In the genomic region with DNA sequence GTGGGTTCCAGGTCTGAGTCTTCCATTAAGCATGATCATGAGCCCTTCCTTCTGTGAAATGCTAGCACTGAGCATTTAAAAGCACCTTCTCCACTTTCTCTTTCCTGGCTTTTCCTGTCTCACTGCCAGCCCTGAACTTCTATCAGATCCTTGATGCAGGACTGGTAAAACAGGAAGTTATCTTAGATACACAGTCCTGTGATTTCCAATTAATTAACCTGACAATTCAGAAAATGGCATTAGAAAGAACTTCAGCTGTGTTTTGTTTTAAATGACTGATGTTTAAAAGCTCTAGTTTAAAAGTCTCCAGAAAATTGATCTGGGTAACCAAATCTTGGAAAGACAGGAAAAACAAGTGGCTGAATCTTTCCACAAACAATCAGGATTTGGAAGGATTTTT, we compare ENCODE assay signal across 30 cellular contexts.
"Had no signal": no experiment of that assay in that cellular context is flagged by ENCODE, and none has a peak within 500 bp of the region (broad histone marks: within the 10 kb centered on the region; RNA-seq: fewer than 3 reads in every experiment).

No MANE protein-coding gene starts in this region.

- ATAC-seq: activated CD8-positive, alpha-beta T cell treated with anti-CD3 and anti-CD28 coated beads for 36 hours; activated naive CD8-positive, alpha-beta T cell treated with anti-CD3 and anti-CD28 coated beads, Interleukin-2, amount 50 U/mL, for 24 hours; activated T-cell treated with anti-CD3 and anti-CD28 coated beads, Interleukin-2, amount 50 U/mL, for 4 hours; activated T-helper 17 cell treated with anti-CD3 and anti-CD28 coated beads, Interleukin-2, amount 50 U/mL, for 72 hours; esophagus mucosa; left colon; naive thymus-derived CD4-positive, alpha-beta T cell; sciatic nerve; stimulated activated effector memory CD8-positive, alpha-beta T cell treated with anti-CD3 and anti-CD28 coated beads, Interleukin-12 subunit alpha, Interleukin-12 subunit beta, amount 100 ng/mL, for 72 hours had no signal

- H3K36me3 ChIP-seq: ovary, thoracic aorta, upper lobe of left lung, vagina had no signal

- H3K27me3 ChIP-seq: ovary, upper lobe of left lung, vagina had no signal

- H3K4me3 ChIP-seq: ovary, skin epidermis, thoracic aorta, upper lobe of left lung, vagina had no signal

- H3K36me3 Mint-ChIP-seq: stimulated activated effector memory CD8-positive, alpha-beta T cell treated with anti-CD3 and anti-CD28 coated beads, Interleukin-12 subunit alpha, Interleukin-12 subunit beta, amount 100 ng/mL, for 72 hours had no signal

- H3K27ac Mint-ChIP-seq: activated CD8-positive, alpha-beta T cell treated with anti-CD3 and anti-CD28 coated beads for 36 hours; activated naive CD4-positive, alpha-beta T cell treated with anti-CD3 and anti-CD28 coated beads, Interleukin-2, amount 50 U/mL, for 24 hours; activated naive CD8-positive, alpha-beta T cell treated with anti-CD3 and anti-CD28 coated beads, Interleukin-2, amount 50 U/mL, for 24 hours; activated T-helper 17 cell treated with anti-CD3 and anti-CD28 coated beads, Interleukin-2, amount 50 U/mL, for 72 hours; dendritic cell treated with granulocyte-macrophage colony-stimulating factor and Interleukin-4, amounts not matched to agents 40 ng/mL and 50 ng/mL, for 4 days; endodermal cell; naive thymus-derived CD4-positive, alpha-beta T cell; progenitor cell of endocrine pancreas; stimulated activated effector memory CD8-positive, alpha-beta T cell treated with anti-CD3 and anti-CD28 coated beads, Interleukin-12 subunit alpha, Interleukin-12 subunit beta, amount 100 ng/mL, for 72 hours; stimulated activated naive CD8-positive, alpha-beta T cell treated with anti-CD3 and anti-CD28 coated beads, Interleukin-15, Interleukin-2, amounts not matched to agents 100 ng/mL and 50 ng/mL, for 24 hours; T-helper 1 cell treated with Interleukin-12 subunit alpha and Interleukin-12 subunit beta and Interleukin-4 antibody, amounts not matched to agents 30 μg/mL and 1 μg/mL, for 36 hours had no signal

- H3K27me3 Mint-ChIP-seq: progenitor cell of endocrine pancreas had no signal

- H3K9me3 ChIP-seq: ovary, upper lobe of left lung, vagina had no signal

- H3K27ac ChIP-seq: ovary, skin epidermis, thoracic aorta, upper lobe of left lung, vagina had no signal

- H3K9me3 Mint-ChIP-seq: dendritic cell treated with granulocyte-macrophage colony-stimulating factor and Interleukin-4, amounts not matched to agents 40 ng/mL and 50 ng/mL, for 4 days; T-helper 1 cell treated with Interleukin-12 subunit alpha and Interleukin-12 subunit beta and Interleukin-4 antibody, amounts not matched to agents 30 μg/mL and 1 μg/mL, for 36 hours had no signal

- FAIRE-seq: bronchial epithelial cell, kidney had no signal

- H3K4me1 ChIP-seq: upper lobe of left lung, vagina had no signal

- H3K4me1 Mint-ChIP-seq: central memory CD8-positive, alpha-beta T cell; stimulated activated effector memory CD8-positive, alpha-beta T cell treated with anti-CD3 and anti-CD28 coated beads, Interleukin-12 subunit alpha, Interleukin-12 subunit beta, amount 100 ng/mL, for 72 hours had no signal

- H3K4me3 Mint-ChIP-seq: activated CD8-positive, alpha-beta T cell treated with anti-CD3 and anti-CD28 coated beads for 36 hours; activated naive CD4-positive, alpha-beta T cell treated with anti-CD3 and anti-CD28 coated beads, Interleukin-2, amount 50 U/mL, for 24 hours; activated naive CD8-positive, alpha-beta T cell treated with anti-CD3 and anti-CD28 coated beads, Interleukin-2, amount 50 U/mL, for 24 hours; activated T-cell treated with anti-CD3 and anti-CD28 coated beads, Interleukin-2, amount 50 U/mL, for 4 hours; activated T-helper 17 cell treated with anti-CD3 and anti-CD28 coated beads, Interleukin-2, amount 50 U/mL, for 72 hours; central memory CD8-positive, alpha-beta T cell; dendritic cell treated with granulocyte-macrophage colony-stimulating factor and Interleukin-4, amounts not matched to agents 40 ng/mL and 50 ng/mL, for 4 days; endodermal cell; naive thymus-derived CD4-positive, alpha-beta T cell; stimulated activated effector memory CD8-positive, alpha-beta T cell treated with anti-CD3 and anti-CD28 coated beads, Interleukin-12 subunit alpha, Interleukin-12 subunit beta, amount 100 ng/mL, for 72 hours; stimulated activated naive CD8-positive, alpha-beta T cell treated with anti-CD3 and anti-CD28 coated beads, Interleukin-15, Interleukin-2, amounts not matched to agents 100 ng/mL and 50 ng/mL, for 24 hours; T-helper 1 cell treated with Interleukin-12 subunit alpha and Interleukin-12 subunit beta and Interleukin-4 antibody, amounts not matched to agents 30 μg/mL and 1 μg/mL, for 36 hours had no signal

- DNase-seq: activated CD4-positive, alpha-beta T cell treated with anti-CD3 and anti-CD28 coated beads, Interleukin-2, amount 50 U/mL, for 1 hour; activated CD4-positive, CD25-positive, alpha-beta regulatory T cell treated with anti-CD3 and anti-CD28 coated beads, Interleukin-2, amount 50 U/mL, for 72 hours; activated CD8-positive, alpha-beta T cell treated with anti-CD3 and anti-CD28 coated beads for 36 hours; activated naive CD8-positive, alpha-beta T cell treated with anti-CD3 and anti-CD28 coated beads, Interleukin-2, amount 50 U/mL, for 24 hours; activated T-cell treated with anti-CD3 and anti-CD28 coated beads, Interleukin-2, amount 50 U/mL, for 4 hours; endodermal cell; foreskin melanocyte; kidney; left colon; midbrain; naive thymus-derived CD4-positive, alpha-beta T cell; ovary; stimulated activated CD4-positive, alpha-beta T cell treated with anti-CD3 and anti-CD28 coated beads, Interleukin-12 subunit alpha, Interleukin-12 subunit beta, amount 100 ng/mL, for 4 hours; stimulated activated CD4-positive, alpha-beta T cell treated with anti-CD3 and anti-CD28 coated beads, Interleukin-4, amount 100 ng/mL, for 24 hours; T1000; upper lobe of left lung had no signal
